16 cellular contexts compared by ENCODE assay signal in genomic region chr18:79108520-79109215, GRCh38. TPM values are rescaled to one million over a fixed set of nuclear protein-coding genes. Genes with fewer than 3 reads are reported as not detected.
DNase-seq lines count a peak whose midpoint lies in the region; ATAC-seq and TF ChIP-seq lines count a peak whose summit lies in the region.
"Had no signal": no experiment of that assay in that cellular context is flagged by ENCODE, and none has a peak within 500 bp of the region (broad histone marks: within the 10 kb centered on the region; RNA-seq: fewer than 3 reads in every experiment).

No MANE protein-coding gene starts in this region.

- H2BK5ac ChIP-seq in mesenchymal stem cell (ENCODE audit: low read depth, low read length, poor library complexity, severe bottlenecking): no peak overlapping the region

- H2AK5ac ChIP-seq in mesenchymal stem cell (ENCODE audit: low read length, severe bottlenecking): no peak overlapping the region

- H3K27ac ChIP-seq in right cardiac atrium (ENCODE audit: low read length) (no peak overlapping the region), mesenchymal stem cell (ENCODE audit: low read length, poor library complexity, severe bottlenecking) (no peak overlapping the region)
- H3K27ac ChIP-seq: SJSA1 had no signal

- in situ Hi-C loops in GM13976 (cut with MboI; ENCODE audit: low sequenced_read_pairs, unreplicated experiment): no loop called here

- peak; percentile 49 to 66 for ATAC-seq in right cardiac atrium

- H4K8ac ChIP-seq in mesenchymal stem cell (ENCODE audit: low read length): no peak overlapping the region

- no peak overlapping the region for H2BK15ac ChIP-seq in mesenchymal stem cell (ENCODE audit: low read depth, poor library complexity, severe bottlenecking)

- WGBS in right cardiac atrium: 48% methylated on average over 7 of the region's 7 CpGs
- 81% methylated on average over 6 of the region's 7 CpGs for WGBS in mesenchymal stem cell

- peak overlapping the region; percentile 7 for H3K9ac ChIP-seq in adipocyte (ENCODE audit: low read length)
- H3K9ac ChIP-seq in mesenchymal stem cell (ENCODE audit: low read length): peak overlapping the region; percentile 52

- no peak overlapping the region for H3K18ac ChIP-seq in mesenchymal stem cell (ENCODE audit: low read depth in 1 of 2, low read length in 2 of 2)

- H2AFZ ChIP-seq in mesenchymal stem cell (ENCODE audit: low read depth, low read length): no peak overlapping the region

- intact Hi-C loops in right cardiac atrium (cut with DNase I): no loop called here
- intact Hi-C loops in cardiac septum (cut with DNase I): no loop called here

- no peak overlapping the region for H2BK120ac ChIP-seq in mesenchymal stem cell (ENCODE audit: low read depth, low read length)

- TF ChIP-seq CTCF in GM20000 (IDR thresholded peaks at IDR 0.05; ENCODE audit: extremely low read depth, missing control alignments): no peak
- TF ChIP-seq CTCF in GM13976 (IDR thresholded peaks at IDR 0.05; ENCODE audit: borderline replicate concordance, control extremely low read depth, extremely low read depth, insufficient read depth, missing control alignments): no peak

- peaks cover 8% of the 10 kb centered on the region for H3K4me1 ChIP-seq in right cardiac atrium (ENCODE audit: control insufficient read depth, insufficient read depth, low read length)
- H3K4me1 ChIP-seq in adipocyte (ENCODE audit: control insufficient read depth, insufficient read depth, low read length): peaks cover 28% of the 10 kb centered on the region
- peaks cover 2% of the 10 kb centered on the region for H3K4me1 ChIP-seq in mesenchymal stem cell (ENCODE audit: control insufficient read depth, insufficient read depth, low read depth, low read length)
- H3K4me1 ChIP-seq: SJSA1 had no signal

- H3K14ac ChIP-seq in mesenchymal stem cell (ENCODE audit: low read length in 2 of 2): peak overlapping the region in 1 of 2 experiments; percentile 44

- H3K4ac ChIP-seq in mesenchymal stem cell (ENCODE audit: low read depth in 1 of 2, low read length in 2 of 2): no peak overlapping the region

- peaks cover 27% of the 10 kb centered on the region for H3K79me1 ChIP-seq in mesenchymal stem cell (replicated peaks; ENCODE audit: low read length, poor library complexity, severe bottlenecking)

- H3K9me3 ChIP-seq in right cardiac atrium (ENCODE audit: control insufficient read depth, low read length): no peaks in the 10 kb centered on the region
- H3K9me3 ChIP-seq in adipocyte (ENCODE audit: control insufficient read depth, low read length): no peaks in the 10 kb centered on the region
- no peaks in the 10 kb centered on the region for H3K9me3 ChIP-seq in mesenchymal stem cell (ENCODE audit: control insufficient read depth, low read length)
- H3K9me3 ChIP-seq: SJSA1 had no signal

- H3K23ac ChIP-seq in mesenchymal stem cell (ENCODE audit: low read length in 2 of 2): no peak overlapping the region

- no peak overlapping the region for H3K4me3 ChIP-seq in right cardiac atrium (ENCODE audit: low read length)
- H3K4me3 ChIP-seq in adipocyte (ENCODE audit: low read length): peak overlapping the region; percentile 50
- peak overlapping the region in 1 of 2 experiments; percentile 45 for H3K4me3 ChIP-seq in mesenchymal stem cell (ENCODE audit: insufficient read depth in 1 of 2, low read depth in 1 of 2, low read length in 2 of 2)
- H3K4me3 ChIP-seq: SJSA1 had no signal

- DNase-seq in right cardiac atrium (no peak), cardiac septum (ENCODE audit: low spot score) (no peak), adipocyte (ENCODE audit: low read depth) (no peak), mesenchymal stem cell (no peak), NCI-H1417 (lab: John Stamatoyannopoulos, UW) (no peak), GM20000 (ENCODE audit: low spot score) (no peak), GM13976 (ENCODE audit: low spot score) (no peak)
- DNase-seq: DMS 273 treated with DMSO at 0.1 percent for 48 hours; GF-D8; H7; NCI-H1930; NCI-H2171 treated with DMSO at 0.1 percent for 48 hours; NCI-H446 treated with DMSO at 0.1 percent for 48 hours; NK-92 treated with Interleukin-12 subunit alpha and Interleukin-12 subunit beta, amount 100 ng/mL, for 24 hours; RPMI8226 had no signal

- H3K4me2 ChIP-seq in mesenchymal stem cell (ENCODE audit: low read length, poor library complexity, severe bottlenecking): no peak overlapping the region

- no peak overlapping the region for H2BK12ac ChIP-seq in mesenchymal stem cell (ENCODE audit: low read length in 2 of 2)

- H4K91ac ChIP-seq in mesenchymal stem cell (ENCODE audit: low read length): no peak overlapping the region

- H3K36me3 ChIP-seq in adipocyte (ENCODE audit: control insufficient read depth, insufficient read depth, low read length, severe bottlenecking) (no peaks in the 10 kb centered on the region), mesenchymal stem cell (ENCODE audit: control insufficient read depth in 1 of 2, insufficient read depth in 2 of 2, low read depth in 1 of 2, low read length in 2 of 2) (peaks cover 0 to 4% of the 10 kb centered on the region in 2 experiments)

- no peaks in the 10 kb centered on the region for H3K27me3 ChIP-seq in right cardiac atrium (ENCODE audit: control insufficient read depth, insufficient read depth)
- no peaks in the 10 kb centered on the region for H3K27me3 ChIP-seq in adipocyte (replicated peaks; ENCODE audit: control insufficient read depth, insufficient read depth, low read length)
- no peaks in the 10 kb centered on the region for H3K27me3 ChIP-seq in mesenchymal stem cell (ENCODE audit: control insufficient read depth in 1 of 2, insufficient read depth in 1 of 2, low read length in 2 of 2)
- H3K27me3 ChIP-seq: SJSA1 had no signal

RNA-seq across cellular contexts. Expression of gene ATP9B, which starts 39.5 kb away (rescaled TPM):
- total RNA-seq in right cardiac atrium: 10 to 100 TPM; 18.8 to 24.0 (median 22.6) TPM
- polyA plus RNA-seq in right cardiac atrium: 9.0 TPM
- total RNA-seq in cardiac septum: 18.5 TPM
- 8.4 TPM for polyA plus RNA-seq in mesenchymal stem cell (2013, experiment 1 of 2)
- polyA plus RNA-seq in mesenchymal stem cell (2013, experiment 2 of 2): 8.0 TPM
